Comparison of ENCODE assay signal across 8 cellular contexts in genomic region chr15:78149805-78150751, GRCh38. TPM values are rescaled to one million over a fixed set of nuclear protein-coding genes. Genes with fewer than 3 reads are reported as not detected.
DNase-seq lines count a peak whose midpoint lies in the region; ATAC-seq, FAIRE-seq and TF ChIP-seq lines count a peak whose summit lies in the region.

No MANE protein-coding gene starts in this region.

- peaks cover 24% of the 10 kb centered on the region for H3K4me1 Mint-ChIP-seq in WTC11

- POLR2A ChIA-PET in WTC11 (lab: Charles Lee): interaction anchor here (1.0 to 1.9 kb wide), 2 partner anchors 19 to 149 kb away, joined by 3 to 12 read pairs; partner anchors contain the start of genes CIB2 and SKIC8

- H3K4me3 Mint-ChIP-seq in WTC11: peak overlapping the region; percentile 89

- H3K27ac ChIP-seq in heart left ventricle: peak overlapping the region; percentile 76 to 97 (median 91)

- CTCF ChIA-PET in WTC11 (lab: Charles Lee): interaction anchor here (0.8 to 2.7 kb wide), 7 partner anchors 11 to 1115 kb away, joined by 3 to 24 read pairs (median 4); partner anchors contain the start of gene CIB2

- no peaks in the 10 kb centered on the region for H3K9me3 ChIP-seq in heart left ventricle

- no peak for TF ChIP-seq POLR2A in heart left ventricle (IDR thresholded peaks at IDR 0.05)

- H3K4me3 ChIP-seq in heart left ventricle: peak overlapping the region; percentile 47 to 98 (median 82)

- intact Hi-C loops in heart left ventricle (cut with DNase I): no loop called here

- H3K27me3 Mint-ChIP-seq in WTC11 (ENCODE audit: low read depth): peaks cover 4% of the 10 kb centered on the region; the same call in 1 of the 2 replicates

- H3K36me3 ChIP-seq in heart left ventricle: peaks cover 0 to 7% (median 0%) of the 10 kb centered on the region in 9 donors

- TF ChIP-seq CTCF in WTC11 (IDR thresholded peaks at IDR 0.05): no peak
- TF ChIP-seq CTCF in heart left ventricle (IDR thresholded peaks at IDR 0.05): no peak

- ATAC-seq in WTC11 (peak; percentile 15), heart left ventricle (peak in 1 of 4 donors; percentile 1)

- 9 to 12% (median 10%) methylated on average over 19 to 20 of the region's 20 CpGs for WGBS in heart left ventricle, 4 donors

- H3K27me3 ChIP-seq in heart left ventricle: no peaks in the 10 kb centered on the region

- no peak for FAIRE-seq in HTR-8/SVneo (lab: Jason Lieb, UNC)

- H3K27ac Mint-ChIP-seq in WTC11: peak overlapping the region; percentile 54; the same call in 1 of the 2 replicates

- H3K9me3 Mint-ChIP-seq in WTC11: no peaks in the 10 kb centered on the region

- DNase-seq in NCI-H510A treated with DMSO at 0.1 percent for 48 hours (lab: John Stamatoyannopoulos, UW) (peak; percentile 29), NCI-H510A (lab: John Stamatoyannopoulos, UW) (no peak), HuH-7.5 (ENCODE audit: low spot score) (peak; percentile 46), WTC11 (ENCODE audit: low spot score) (peak; percentile 32), heart left ventricle (no peak), putamen (ENCODE audit: low spot score) (peak; percentile 33), HTR-8/SVneo (ENCODE audit: insufficient read length, low spot score) (no peak), NCI-H1694 (lab: John Stamatoyannopoulos, UW) (no peak)

- H3K4me1 ChIP-seq in heart left ventricle: peaks cover 4 to 57% (median 37%) of the 10 kb centered on the region in 12 donors

- H3K36me3 Mint-ChIP-seq in WTC11: no peaks in the 10 kb centered on the region

TF ChIP-seq in WTC11, 78 proteins besides CTCF, POLR2A, EP300 and RAD21:
- TF ChIP-seq RELA (CRISPR knock-in tag; IDR thresholded peaks at IDR 0.05; ENCODE audit: borderline replicate concordance) (peak; percentile 11; the same call in 1 of the 2 replicates), FOXP4 (CRISPR knock-in tag; IDR thresholded peaks at IDR 0.05) (0 out of 2 replicates have a peak, but pooled peaks have one; percentile 5), ESRRA (CRISPR knock-in tag; IDR thresholded peaks at IDR 0.05; ENCODE audit: borderline replicate concordance) (0 out of 2 replicates have a peak, but pooled peaks have one; percentile 1), IRF2 (CRISPR knock-in tag; IDR thresholded peaks at IDR 0.05; ENCODE audit: borderline replicate concordance, low read depth) (no peak)

RNA-seq across cellular contexts. Expression of gene IDH3A, which starts 0.9 kb away (rescaled TPM):
- total RNA-seq in WTC11 (2021) (37.8 to 56.6 TPM (median 38.5 TPM) in 3 replicates), heart left ventricle (100 to 1,000 TPM; 166 to 471 (median 359) TPM)
- 100 to 1,000 TPM; 158 to 160 TPM for polyA plus RNA-seq in heart left ventricle

RNA-seq across cellular contexts. Expression of gene CIB2, which starts 18.8 kb away (rescaled TPM):
- total RNA-seq in WTC11 (2021) (45.2 to 56.4 TPM (median 56.2 TPM) in 3 replicates), heart left ventricle (10 to 100 TPM in 5 of 9 donors, 1 to 10 TPM in 4; 3.3 to 18.5 (median 10.4) TPM)
- 1 to 10 TPM; 5.3 TPM for polyA plus RNA-seq in heart left ventricle

RNA-seq across cellular contexts. Expression of gene SH2D7, which starts 57.7 kb away (rescaled TPM):
- not detected in 3 replicates for total RNA-seq in WTC11 (2021)
- not detected for total RNA-seq in heart left ventricle
- not detected for polyA plus RNA-seq in heart left ventricle

Comparison
In these comparisons a context has a peak if more than half of its experiments do, and no peak if none do; other contexts are left out.
1. DNase-seq: peak in NCI-H510A treated with DMSO at 0.1 percent for 48 hours (single experiment), HuH-7.5 (single experiment), WTC11 (single experiment) and putamen (single experiment); none in NCI-H510A (single experiment), heart left ventricle (0 of 5), HTR-8/SVneo (single experiment) and NCI-H1694 (single experiment).